ENCODE assay signal across 18 cellular contexts in genomic region chr1:2952992-2953391, GRCh38.
"Had no signal": no experiment of that assay in that cellular context is flagged by ENCODE, and none has a peak within 500 bp of the region (broad histone marks: within the 10 kb centered on the region; RNA-seq: fewer than 3 reads in every experiment).

No MANE protein-coding gene starts in this region.

- H3K27ac ChIP-seq: coronary artery, hepatocyte, right atrium auricular region, testis, tibial nerve had no signal

- H3K36me3 ChIP-seq: right atrium auricular region, tibial nerve had no signal

- H3K4me1 Mint-ChIP-seq: endodermal cell; neural crest cell; stimulated activated effector memory CD8-positive, alpha-beta T cell treated with anti-CD3 and anti-CD28 coated beads, Interleukin-12 subunit alpha, Interleukin-12 subunit beta, amount 100 ng/mL, for 72 hours; stimulated activated naive CD8-positive, alpha-beta T cell treated with anti-CD3 and anti-CD28 coated beads, Interleukin-15, amount 100 ng/mL, for 72 hours had no signal

- H3K4me2 ChIP-seq: hepatocyte, smooth muscle cell had no signal

- H3K4me1 ChIP-seq: right atrium auricular region, testis, tibial nerve had no signal

- H3K36me3 Mint-ChIP-seq: natural killer cell; stimulated activated effector memory CD8-positive, alpha-beta T cell treated with anti-CD3 and anti-CD28 coated beads, Interleukin-12 subunit alpha, Interleukin-12 subunit beta, amount 100 ng/mL, for 72 hours had no signal

- H3K27me3 ChIP-seq: hepatocyte, right atrium auricular region, testis had no signal

- H3K4me3 Mint-ChIP-seq: endodermal cell; natural killer cell; neural crest cell; stimulated activated effector memory CD8-positive, alpha-beta T cell treated with anti-CD3 and anti-CD28 coated beads, Interleukin-12 subunit alpha, Interleukin-12 subunit beta, amount 100 ng/mL, for 72 hours; stimulated activated naive CD8-positive, alpha-beta T cell treated with anti-CD3 and anti-CD28 coated beads, Interleukin-15, amount 100 ng/mL, for 72 hours had no signal

- ATAC-seq: left colon; mucosa of descending colon; natural killer cell; stimulated activated effector memory CD8-positive, alpha-beta T cell treated with anti-CD3 and anti-CD28 coated beads, Interleukin-12 subunit alpha, Interleukin-12 subunit beta, amount 100 ng/mL, for 72 hours; stimulated activated naive CD8-positive, alpha-beta T cell treated with anti-CD3 and anti-CD28 coated beads, Interleukin-15, amount 100 ng/mL, for 72 hours had no signal

- DNase-seq: effector CD4-positive, alpha-beta T cell; endodermal cell; foreskin melanocyte; left colon; mammary epithelial cell; natural killer cell; stimulated activated CD4-positive, alpha-beta T cell treated with anti-CD3 and anti-CD28 coated beads, Interleukin-4, amount 100 ng/mL, for 1 hour; stimulated activated CD8-positive, alpha-beta memory T cell treated with anti-CD3 and anti-CD28 coated beads, Interleukin-4, amount 100 ng/mL, for 48 hours; stimulated activated naive CD8-positive, alpha-beta T cell treated with anti-CD3 and anti-CD28 coated beads, Interleukin-15, amount 100 ng/mL, for 72 hours; testis had no signal

- H3K9me3 ChIP-seq: testis had no signal

- H3K27ac Mint-ChIP-seq: endodermal cell; natural killer cell; stimulated activated effector memory CD8-positive, alpha-beta T cell treated with anti-CD3 and anti-CD28 coated beads, Interleukin-12 subunit alpha, Interleukin-12 subunit beta, amount 100 ng/mL, for 72 hours; stimulated activated naive CD8-positive, alpha-beta T cell treated with anti-CD3 and anti-CD28 coated beads, Interleukin-15, amount 100 ng/mL, for 72 hours had no signal

- H3K27me3 Mint-ChIP-seq: stimulated activated naive CD8-positive, alpha-beta T cell treated with anti-CD3 and anti-CD28 coated beads, Interleukin-15, amount 100 ng/mL, for 72 hours had no signal

- H3K4me3 ChIP-seq: coronary artery, hepatocyte, mucosa of descending colon, right atrium auricular region, smooth muscle cell, testis, tibial nerve had no signal
